1 cellular context compared by ENCODE assay signal in the genomic region with DNA sequence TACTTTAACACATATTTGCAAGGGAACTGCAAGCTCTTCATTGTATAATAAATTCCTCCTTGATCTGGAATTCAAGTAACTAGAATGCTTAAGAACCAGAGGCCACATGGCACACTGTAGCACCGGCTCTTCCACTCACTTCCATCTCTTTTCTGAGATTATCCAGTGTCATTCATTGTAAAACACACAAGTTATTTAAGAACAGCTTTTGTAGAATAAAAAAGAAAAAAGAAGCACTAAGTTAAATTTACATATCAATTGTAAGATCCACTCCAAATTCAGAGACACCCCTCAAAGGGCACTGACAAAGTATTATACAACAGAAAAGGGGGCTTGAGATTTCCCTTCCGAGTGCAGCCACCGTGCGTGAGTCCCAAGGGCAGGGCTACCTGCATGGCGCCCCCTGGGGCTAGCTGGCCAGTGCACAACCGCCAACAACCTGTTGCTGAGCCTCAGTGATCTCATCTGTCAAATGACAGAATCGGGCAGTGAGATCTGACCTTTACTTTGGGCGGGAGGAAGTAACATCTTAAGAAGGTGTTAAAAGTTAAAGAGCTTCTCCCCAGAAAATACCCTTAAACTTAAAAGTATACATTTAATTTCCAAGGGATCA.
TF ChIP-seq lines count a peak whose summit lies in the region.

No MANE protein-coding gene starts in this region.

TF ChIP-seq in HepG2, 621 proteins besides CTCF, POLR2A, EP300 and RAD21 (continued from another document):
- TF ChIP-seq ZNF616 (CRISPR knock-in tag; IDR thresholded peaks at IDR 0.05; ENCODE audit: low read depth) (no peak), SNAPC2 (CRISPR knock-in tag; IDR thresholded peaks at IDR 0.05) (no peak), IRF9 (CRISPR knock-in tag; IDR thresholded peaks at IDR 0.05; ENCODE audit: borderline replicate concordance) (no peak), NFIC (IDR thresholded peaks at IDR 0.05; ENCODE audit: low read length) (no peak), ATF2 (CRISPR knock-in tag; IDR thresholded peaks at IDR 0.05) (no peak), MAZ (IDR thresholded peaks at IDR 0.05; ENCODE audit: borderline replicate concordance, low read depth, low read length) (no peak), MAZ (CRISPR knock-in tag; IDR thresholded peaks at IDR 0.05; ENCODE audit: low read depth) (no peak)
- TF ChIP-seq, protein P1, sequence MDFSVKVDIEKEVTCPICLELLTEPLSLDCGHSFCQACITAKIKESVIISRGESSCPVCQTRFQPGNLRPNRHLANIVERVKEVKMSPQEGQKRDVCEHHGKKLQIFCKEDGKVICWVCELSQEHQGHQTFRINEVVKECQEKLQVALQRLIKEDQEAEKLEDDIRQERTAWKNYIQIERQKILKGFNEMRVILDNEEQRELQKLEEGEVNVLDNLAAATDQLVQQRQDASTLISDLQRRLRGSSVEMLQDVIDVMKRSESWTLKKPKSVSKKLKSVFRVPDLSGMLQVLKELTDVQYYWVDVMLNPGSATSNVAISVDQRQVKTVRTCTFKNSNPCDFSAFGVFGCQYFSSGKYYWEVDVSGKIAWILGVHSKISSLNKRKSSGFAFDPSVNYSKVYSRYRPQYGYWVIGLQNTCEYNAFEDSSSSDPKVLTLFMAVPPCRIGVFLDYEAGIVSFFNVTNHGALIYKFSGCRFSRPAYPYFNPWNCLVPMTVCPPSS (IDR thresholded peaks at IDR 0.05), result no peak
